In the genomic region with DNA sequence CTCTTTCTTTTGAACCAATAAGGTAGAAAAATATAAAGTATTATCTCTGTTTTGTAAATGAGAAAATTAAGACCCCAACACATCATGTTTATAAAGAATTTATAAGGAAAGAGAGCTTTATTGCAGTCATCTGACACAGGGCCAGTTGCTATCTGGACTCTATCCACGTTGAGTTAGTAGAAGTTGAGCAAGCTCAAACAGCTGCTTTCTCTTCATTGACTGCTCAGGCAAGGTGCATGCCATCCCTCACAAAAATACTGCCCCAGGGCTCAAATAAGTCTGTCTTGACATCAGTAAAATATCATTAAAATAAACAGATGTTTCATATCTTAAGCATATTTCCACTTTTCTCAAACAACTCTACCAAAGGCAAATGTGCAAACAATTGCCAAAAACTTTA, we compare ENCODE assay signal across 1 cellular context.
TF ChIP-seq lines count a peak whose summit lies in the region.

No MANE protein-coding gene starts in this region.

TF ChIP-seq in A549, 52 proteins besides CTCF, POLR2A, EP300 and RAD21 (continued from another document):
- no peak for TF ChIP-seq PHF8 (IDR thresholded peaks at IDR 0.05; ENCODE audit: borderline replicate concordance, low read depth)
